1 cellular context compared by ENCODE assay signal in genomic region chr11:130600139-130600538, GRCh38.
TF ChIP-seq lines count a peak whose summit lies in the region.

No MANE protein-coding gene starts in this region.

TF ChIP-seq in IMR-90, 13 proteins besides CTCF, POLR2A, EP300 and RAD21:
- TF ChIP-seq RCOR1 (IDR thresholded peaks at IDR 0.05; ENCODE audit: insufficient replicate concordance, low read length), result no peak
- no peak for TF ChIP-seq BHLHE40 (IDR thresholded peaks at IDR 0.05; ENCODE audit: low read depth, low read length)
- TF ChIP-seq MAFK (IDR thresholded peaks at IDR 0.05; ENCODE audit: low read depth, low read length), result no peak
- TF ChIP-seq MXI1 (IDR thresholded peaks at IDR 0.05; ENCODE audit: borderline replicate concordance, low read depth, low read length), result no peak
- no peak for TF ChIP-seq MAZ (IDR thresholded peaks at IDR 0.05; ENCODE audit: borderline replicate concordance, low read depth, low read length)
- no peak for TF ChIP-seq USF2 (IDR thresholded peaks at IDR 0.05; ENCODE audit: low read depth, low read length)
- no peak for TF ChIP-seq RFX5 (IDR thresholded peaks at IDR 0.05; ENCODE audit: low read depth, low read length)
- TF ChIP-seq ELK1 (IDR thresholded peaks at IDR 0.05; ENCODE audit: borderline replicate concordance, low read depth, low read length), result no peak
- no peak for TF ChIP-seq FOS (IDR thresholded peaks at IDR 0.05; ENCODE audit: low read depth, low read length)
